20 cellular contexts compared by ENCODE assay signal in the genomic region with DNA sequence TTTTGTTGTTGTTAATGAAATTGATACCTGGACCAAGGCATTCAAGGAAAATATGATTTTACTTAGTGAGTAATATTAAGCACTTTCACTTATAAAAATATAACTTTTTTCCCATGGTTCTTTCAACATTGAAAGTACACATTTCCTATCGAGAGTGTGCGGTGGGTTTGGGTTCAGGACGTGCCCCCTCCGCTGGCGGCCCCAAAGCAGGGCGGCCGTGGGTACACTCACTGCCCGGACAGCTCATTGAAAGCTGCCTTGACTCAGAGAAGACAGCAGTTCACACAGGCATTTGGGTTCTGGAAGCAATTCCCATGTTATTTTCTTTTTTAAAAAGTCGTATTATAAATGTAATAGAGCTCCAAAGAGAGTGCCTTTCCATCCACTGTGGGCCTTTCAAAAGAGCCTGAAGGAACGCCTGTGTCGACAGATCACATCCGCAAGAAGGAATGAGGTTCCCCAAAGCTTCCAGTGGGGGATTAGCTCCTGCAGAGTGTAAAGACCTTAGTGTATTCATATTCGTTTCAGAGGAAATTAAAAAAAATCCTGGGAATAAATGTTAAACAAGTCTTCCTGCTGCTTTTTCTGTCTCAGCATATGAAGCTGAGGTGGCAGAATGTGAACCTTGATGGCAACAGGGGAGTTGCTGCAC.
"Had no signal": no experiment of that assay in that cellular context is flagged by ENCODE, and none has a peak within 500 bp of the region (broad histone marks: within the 10 kb centered on the region; RNA-seq: fewer than 3 reads in every experiment).

No MANE protein-coding gene starts in this region.

- H3K36me3 ChIP-seq: esophagus squamous epithelium, prostate gland, right atrium auricular region, transverse colon, upper lobe of right lung, uterus had no signal

- DNase-seq: dermis blood vessel endothelial cell; effector memory CD4-positive, alpha-beta T cell; erythroblast; esophagus squamous epithelium; kidney; naive thymus-derived CD4-positive, alpha-beta T cell; nucleus accumbens; stimulated activated CD4-positive, alpha-beta T cell treated with anti-CD3 and anti-CD28 coated beads, Interleukin-2, amount 100 ng/mL, for 24 hours; stimulated activated CD4-positive, alpha-beta T cell treated with anti-CD3 and anti-CD28 coated beads, Interleukin-4, amount 100 ng/mL, for 24 hours; stimulated activated naive CD4-positive, alpha-beta T cell treated with Interleukin-2 at 50 U/mL for 16 hours; substantia nigra; transverse colon; upper lobe of right lung; uterus had no signal

- H3K27ac ChIP-seq: esophagus squamous epithelium, prostate gland, right atrium auricular region, testis, transverse colon, upper lobe of right lung, uterus had no signal

- ATAC-seq: left lobe of liver; naive thymus-derived CD4-positive, alpha-beta T cell; upper lobe of right lung had no signal

- H3K27me3 ChIP-seq: esophagus squamous epithelium, right atrium auricular region, testis, transverse colon, upper lobe of right lung, uterus had no signal

- H3K4me1 ChIP-seq: prostate gland, right atrium auricular region, testis, uterus had no signal

- H3K9me3 ChIP-seq: esophagus squamous epithelium, prostate gland, right atrium auricular region, testis, transverse colon, upper lobe of right lung, uterus had no signal

- H3K4me3 ChIP-seq: coronary artery, esophagus squamous epithelium, lung, prostate gland, right atrium auricular region, testis, transverse colon, upper lobe of right lung, uterus had no signal
